In genomic region chr10:124550305-124551034, GRCh38 we compare ENCODE assay signal across 21 cellular contexts.
DNase-seq lines count a peak whose midpoint lies in the region; ATAC-seq, FAIRE-seq and TF ChIP-seq lines count a peak whose summit lies in the region.
"Had no signal": no experiment of that assay in that cellular context is flagged by ENCODE, and none has a peak within 500 bp of the region (broad histone marks: within the 10 kb centered on the region; RNA-seq: fewer than 3 reads in every experiment).

No MANE protein-coding gene starts in this region.

- H3K4me3 ChIP-seq in Peyer's patch (no peak overlapping the region), spleen (no peak overlapping the region)
- H3K4me3 ChIP-seq: heart left ventricle, lung, testis had no signal

- intact Hi-C loops in spleen (cut with DNase I; ENCODE audit: low total_unique reads), result no loop called here

- H3K9me3 ChIP-seq in Peyer's patch (no peaks in the 10 kb centered on the region), spleen (no peaks in the 10 kb centered on the region)
- H3K9me3 ChIP-seq: BE2C, heart left ventricle, testis had no signal

- H3K4me1 ChIP-seq in Peyer's patch (peaks cover 0 to 14% (median 0%) of the 10 kb centered on the region in 4 donors), spleen (peaks cover 0 to 64% (median 34%) of the 10 kb centered on the region in 6 donors)
- H3K4me1 ChIP-seq: BE2C had no signal

- 50 to 83% (median 77%) methylated on average over 16 to 25 of the region's 25 CpGs for WGBS in spleen, 5 donors

- no peak for TF ChIP-seq POLR2A in Peyer's patch (IDR thresholded peaks at IDR 0.05)
- no peak for TF ChIP-seq POLR2A in spleen (IDR thresholded peaks at IDR 0.05)

- H3K36me3 ChIP-seq in Peyer's patch (no peaks in the 10 kb centered on the region), spleen (no peaks in the 10 kb centered on the region)
- H3K36me3 ChIP-seq: BE2C, heart left ventricle had no signal

- peak overlapping the region in 1 of 4 donors; percentile 54 for H3K27ac ChIP-seq in Peyer's patch
- H3K27ac ChIP-seq in spleen, result peak overlapping the region in 5 of 8 donors; percentile 9 to 76 (median 51)
- H3K27ac ChIP-seq: heart left ventricle, testis, VCaP had no signal

- TF ChIP-seq CTCF in Peyer's patch (IDR thresholded peaks at IDR 0.05), result no peak
- TF ChIP-seq CTCF in spleen (IDR thresholded peaks at IDR 0.05 in 8 of 11, conservative IDR thresholded peaks at IDR 0.05 in 3 of 11), result no peak

- ATAC-seq in GM18868 (IDR thresholded peaks at IDR 0.05; ENCODE audit: unreplicated experiment), result peak; percentile 48
- ATAC-seq in HG02588 (IDR thresholded peaks at IDR 0.05; ENCODE audit: unreplicated experiment), result peak; percentile 49
- ATAC-seq: naive thymus-derived CD8-positive, alpha-beta T cell had no signal

- DNase-seq in Peyer's patch, result peak in 2 of 3 donors; percentile 72 to 76
- DNase-seq in spleen, result peak; percentile 88
- no peak for DNase-seq in NCI-H1694 (lab: John Stamatoyannopoulos, UW)
- no peak for DNase-seq in HTR-8/SVneo (ENCODE audit: insufficient read length, low spot score)
- no peak for DNase-seq in HuH-7.5 (ENCODE audit: low spot score)
- DNase-seq: activated CD4-positive, alpha-beta memory T cell treated with anti-CD3 and anti-CD28 coated beads for 36 hours; activated naive CD4-positive, alpha-beta T cell treated with anti-CD3 and anti-CD28 coated beads for 36 hours; activated T-cell treated with anti-CD3 and anti-CD28 coated beads, Interleukin-2, amount 50 U/mL, for 1 hour; BE2C; heart left ventricle; naive thymus-derived CD8-positive, alpha-beta T cell; NCI-H146; NCI-H2227 treated with DMSO at 0.1 percent for 48 hours; small intestine; stimulated activated CD4-positive, alpha-beta T cell treated with anti-CD3 and anti-CD28 coated beads, Interleukin-4, amount 100 ng/mL, for 4 hours; testis had no signal

- FAIRE-seq in HTR-8/SVneo (lab: Jason Lieb, UNC), result no peak
- FAIRE-seq: astrocyte, small intestine had no signal

- no peaks in the 10 kb centered on the region for H3K27me3 ChIP-seq in Peyer's patch
- H3K27me3 ChIP-seq in spleen (replicated peaks in 1 of 7), result no peaks in the 10 kb centered on the region
- H3K27me3 ChIP-seq: BE2C, heart left ventricle, testis had no signal

Comparison
In these comparisons a context has a peak if more than half of its experiments do, and no peak if none do; other contexts are left out.
1. DNase-seq: peak in Peyer's patch (2 of 3) and spleen (single experiment); none in NCI-H1694 (single experiment), HTR-8/SVneo (single experiment) and HuH-7.5 (single experiment).